Comparison of ENCODE assay signal across 25 cellular contexts in genomic region chr18:7381307-7381706, GRCh38.
"Had no signal": no experiment of that assay in that cellular context is flagged by ENCODE, and none has a peak within 500 bp of the region (broad histone marks: within the 10 kb centered on the region; RNA-seq: fewer than 3 reads in every experiment).

No MANE protein-coding gene starts in this region.

- H3K9me3 ChIP-seq: ovary, thoracic aorta, thyroid gland had no signal

- H3K4me2 ChIP-seq: neural progenitor cell, smooth muscle cell had no signal

- H3K27me3 ChIP-seq: neural progenitor cell, ovary, spleen, stomach, thyroid gland, tibial nerve, uterus had no signal

- ATAC-seq: naive thymus-derived CD4-positive, alpha-beta T cell; natural killer cell; psoas muscle; right cardiac atrium; sciatic nerve; stimulated activated naive B cell treated with anti-CD40 and anti-IgM and Interleukin-4, amounts not matched to agents 10 μg/mL and 1 μg/mL and 100 μg/mL, for 72 hours had no signal

- H3K9ac ChIP-seq: neural progenitor cell, parathyroid adenoma had no signal

- H2AFZ ChIP-seq: neural progenitor cell, parathyroid adenoma had no signal

- DNase-seq: naive thymus-derived CD4-positive, alpha-beta T cell; natural killer cell; occipital lobe; ovary; posterior cingulate gyrus; psoas muscle; right cardiac atrium; spleen; stimulated activated CD4-positive, alpha-beta T cell treated with anti-CD3 and anti-CD28 coated beads, Interleukin-12 subunit alpha, Interleukin-12 subunit beta, amount 100 ng/mL, for 4 hours; stimulated activated CD4-positive, alpha-beta T cell treated with anti-CD3 and anti-CD28 coated beads, Interleukin-1b, Interleukin-23, amount 100 ng/mL, for 48 hours; stimulated activated CD4-positive, alpha-beta T cell treated with anti-CD3 and anti-CD28 coated beads, Interleukin-4, amount 100 ng/mL, for 1 hour; stimulated activated CD4-positive, alpha-beta T cell treated with anti-CD3 and anti-CD28 coated beads, Interleukin-4, amount 100 ng/mL, for 4 hours; stimulated activated CD8-positive, alpha-beta memory T cell treated with anti-CD3 and anti-CD28 coated beads, Interleukin-4, amount 100 ng/mL, for 48 hours; stimulated activated naive B cell treated with anti-CD40 and anti-IgM and Interleukin-4, amounts not matched to agents 10 μg/mL and 1 μg/mL and 100 μg/mL, for 72 hours; stimulated activated naive CD4-positive, alpha-beta T cell treated with Interleukin-2 at 50 U/mL for 16 hours; stomach; thyroid gland; uterus had no signal

- H3K36me3 ChIP-seq: neural progenitor cell, ovary, spleen, stomach, thoracic aorta, thyroid gland, tibial nerve, uterus had no signal

- H3K27ac ChIP-seq: neural progenitor cell, ovary, parathyroid adenoma, psoas muscle, skin epidermis, spleen, stomach, thoracic aorta, thyroid gland, tibial nerve, uterus had no signal

- H3K4me1 ChIP-seq: parathyroid adenoma, psoas muscle, spleen, stomach, thyroid gland, uterus had no signal

- H3K4me3 ChIP-seq: neural progenitor cell, ovary, psoas muscle, skin epidermis, smooth muscle cell, spleen, stomach, thoracic aorta, thyroid gland, tibial nerve, uterus had no signal

- H3K79me2 ChIP-seq: parathyroid adenoma had no signal
